ENCODE assay signal across 8 cellular contexts in genomic region chr11:9363954-9364912, GRCh38. TPM values are rescaled to one million over a fixed set of nuclear protein-coding genes. Genes with fewer than 3 reads are reported as not detected.
DNase-seq lines count a peak whose midpoint lies in the region; ATAC-seq, FAIRE-seq and TF ChIP-seq lines count a peak whose summit lies in the region.

No MANE protein-coding gene starts in this region.

- H3K27ac Mint-ChIP-seq in astrocyte (ENCODE audit: unreplicated experiment), result peak overlapping the region; percentile 99

- ATAC-seq in GM18517 (IDR thresholded peaks at IDR 0.05; ENCODE audit: unreplicated experiment), result peak; percentile 91
- ATAC-seq in HG03025 (IDR thresholded peaks at IDR 0.05; ENCODE audit: low FRiP score, unreplicated experiment), result peak; percentile 87
- peak; percentile 99 for ATAC-seq in aorta (ENCODE audit: low FRiP score)

- H3K9me3 ChIP-seq in astrocyte (ENCODE audit: insufficient read depth, low read depth, low read length) (no peaks in the 10 kb centered on the region), hepatocyte (ENCODE audit: low read depth) (no peaks in the 10 kb centered on the region), aorta (ENCODE audit: control insufficient read depth, low read length) (no peaks in the 10 kb centered on the region)

- H3K4me3 ChIP-seq in astrocyte (ENCODE audit: insufficient read depth, low read depth, low read length) (peak overlapping the region; percentile 31), hepatocyte (no peak overlapping the region), aorta (ENCODE audit: low read length in 2 of 2) (no peak overlapping the region)

- H4K20me1 ChIP-seq in astrocyte (ENCODE audit: insufficient read depth, low read length) (no peaks in the 10 kb centered on the region), hepatocyte (ENCODE audit: insufficient read depth, poor library complexity, severe bottlenecking) (no peaks in the 10 kb centered on the region)

- H3K27me3 ChIP-seq in astrocyte (ENCODE audit: insufficient read depth, low read length), result no peaks in the 10 kb centered on the region
- no peaks in the 10 kb centered on the region for H3K27me3 ChIP-seq in hepatocyte
- no peaks in the 10 kb centered on the region for H3K27me3 ChIP-seq in aorta (ENCODE audit: control insufficient read depth in 1 of 2, insufficient read depth in 2 of 2, low read length in 1 of 2)

- H3K9me2 ChIP-seq in hepatocyte (replicated peaks; ENCODE audit: insufficient read depth), result no peaks in the 10 kb centered on the region

- H3K4me1 ChIP-seq in astrocyte (ENCODE audit: insufficient read depth, low read length) (peaks cover 25% of the 10 kb centered on the region), hepatocyte (ENCODE audit: insufficient read depth) (peaks cover 12% of the 10 kb centered on the region), aorta (ENCODE audit: control insufficient read depth in 1 of 2, insufficient read depth in 2 of 2, low read length in 2 of 2) (peaks cover 0 to 3% of the 10 kb centered on the region in 2 donors)

- peak; percentile 93 for DNase-seq in NCI-H2029 (lab: John Stamatoyannopoulos, UW)
- peak; percentile 68 for DNase-seq in T-helper 9 cell
- DNase-seq in astrocyte (ENCODE audit: low read depth), result peak; percentile 97
- peak; percentile 97 for DNase-seq in hepatocyte (ENCODE audit: low spot score)
- peak; percentile 92 for DNase-seq in renal cortical epithelial cell (ENCODE audit: low read depth)
- peak; percentile 99 for DNase-seq in aorta

- H3K27me3 Mint-ChIP-seq in astrocyte (ENCODE audit: low read depth, unreplicated experiment), result no peaks in the 10 kb centered on the region

- 9% methylated on average over 62 of the region's 64 CpGs for WGBS in hepatocyte (ENCODE audit: low lambda C conversion rate, missing lambda C conversion rate)
- WGBS in aorta, 2 donors, result 3% methylated on average over 63 to 64 of the region's 64 CpGs

- peak overlapping the region; percentile 64 for H3K4me3 Mint-ChIP-seq in astrocyte (ENCODE audit: unreplicated experiment)

- H3K4me1 Mint-ChIP-seq in astrocyte (ENCODE audit: low read depth, unreplicated experiment), result peaks cover 30% of the 10 kb centered on the region

- H2AFZ ChIP-seq in astrocyte (ENCODE audit: low read depth, low read length) (peak overlapping the region; percentile 89), hepatocyte (peak overlapping the region; percentile 93)

- H3K36me3 Mint-ChIP-seq in astrocyte (ENCODE audit: low read depth, unreplicated experiment), result no peaks in the 10 kb centered on the region

- H3K36me3 ChIP-seq in astrocyte (ENCODE audit: insufficient read depth, low read length) (no peaks in the 10 kb centered on the region), hepatocyte (replicated peaks; ENCODE audit: insufficient read depth, low read depth) (no peaks in the 10 kb centered on the region), aorta (ENCODE audit: control insufficient read depth in 1 of 2, insufficient read depth in 2 of 2, low read length in 1 of 2) (no peaks in the 10 kb centered on the region)

- no peaks in the 10 kb centered on the region for H3K79me2 ChIP-seq in astrocyte (ENCODE audit: insufficient read depth, low read length)
- no peaks in the 10 kb centered on the region for H3K79me2 ChIP-seq in hepatocyte

- peak overlapping the region; percentile 99 for H3K27ac ChIP-seq in astrocyte (ENCODE audit: low read depth, low read length)
- peak overlapping the region; percentile 99 for H3K27ac ChIP-seq in hepatocyte
- peak overlapping the region; percentile 91 to 94 for H3K27ac ChIP-seq in aorta (ENCODE audit: low read depth in 1 of 2, low read length in 2 of 2)

- TF ChIP-seq CTCF in astrocyte (IDR thresholded peaks at IDR 0.05; ENCODE audit: insufficient read depth, low read depth, low read length) (no peak), hepatocyte (IDR thresholded peaks at IDR 0.05; ENCODE audit: poor library complexity) (no peak)

- no peak for FAIRE-seq in astrocyte (lab: Jason Lieb, UNC)

- H3K9ac ChIP-seq in astrocyte (ENCODE audit: low read length), result peak overlapping the region; percentile 86

- no peaks in the 10 kb centered on the region for H3K9me3 Mint-ChIP-seq in astrocyte (ENCODE audit: unreplicated experiment)

- intact Hi-C loops in aorta (cut with DNase I), result loop anchor here (5.0 kb wide), 2 partner anchors 47 to 52 kb away; partner anchors contain the start of gene TMEM41B (in 1 of the 2)

- peak overlapping the region; percentile 80 for H3K4me2 ChIP-seq in astrocyte (ENCODE audit: low read length)
- H3K4me2 ChIP-seq in hepatocyte, result peak overlapping the region; percentile 81

RNA-seq across cellular contexts. Expression of gene IPO7, which starts 20.2 kb away (rescaled TPM):
- total RNA-seq in astrocyte (142 and 158 TPM in 2 replicates), hepatocyte (92.7 and 115 TPM in 2 replicates), renal cortical epithelial cell (129 and 159 TPM in 2 replicates), aorta (100 to 1,000 TPM; 135 to 158 TPM)
- polyA plus RNA-seq in hepatocyte (5.3 and 6.4 TPM in 2 replicates), aorta (10 to 100 TPM; 41.2 to 76.0 TPM)

RNA-seq across cellular contexts. Expression of gene TMEM41B, which starts 49.8 kb away (rescaled TPM):
- 43.6 and 43.8 TPM in 2 replicates for total RNA-seq in astrocyte
- 74.4 and 90.6 TPM in 2 replicates for total RNA-seq in hepatocyte
- polyA plus RNA-seq in hepatocyte, result 34.1 and 39.6 TPM in 2 replicates
- total RNA-seq in renal cortical epithelial cell, result 32.6 and 81.1 TPM in 2 replicates
- total RNA-seq in aorta, result 10 to 100 TPM; 28.8 to 31.4 TPM
- 10 to 100 TPM in 1 of 2 donors, 1 to 10 TPM in 1; 2.3 to 23.3 TPM for polyA plus RNA-seq in aorta
